ENCODE assay signal across 1 cellular context in genomic region chr20:63434599-63435378, GRCh38.
TF ChIP-seq lines count a peak whose summit lies in the region.

No MANE protein-coding gene starts in this region.

TF ChIP-seq in HEK293, 187 proteins besides CTCF, POLR2A, EP300 and RAD21 (continued from another document and continues in another):
- TF ChIP-seq ZNF580 (tag by site-specific recombination; IDR thresholded peaks at IDR 0.05) (0 out of 2 replicates have a peak, but pooled peaks have one; percentile 19), SP7 (tag by site-specific recombination; IDR thresholded peaks at IDR 0.05) (peak; percentile 48; the same call in 1 of the 2 replicates), ZNF202 (tag by site-specific recombination; IDR thresholded peaks at IDR 0.05; ENCODE audit: borderline replicate concordance) (no peak), ZNF561 (tag by site-specific recombination; IDR thresholded peaks at IDR 0.05; ENCODE audit: borderline replicate concordance) (no peak), ZNF280C (tag by site-specific recombination; IDR thresholded peaks at IDR 0.05) (no peak), ZNF155 (tag by site-specific recombination; IDR thresholded peaks at IDR 0.05) (no peak), ZNF274 (IDR thresholded peaks at IDR 0.05; ENCODE audit: low read length) (no peak), ZNF274 (tag by site-specific recombination; IDR thresholded peaks at IDR 0.05; ENCODE audit: borderline replicate concordance) (no peak), MYNN (tag by site-specific recombination; IDR thresholded peaks at IDR 0.05; ENCODE audit: borderline replicate concordance) (no peak), ZNF623 (tag by site-specific recombination; IDR thresholded peaks at IDR 0.05) (no peak), ZNF560 (tag by site-specific recombination; IDR thresholded peaks at IDR 0.05; ENCODE audit: borderline replicate concordance) (no peak), ZNF843 (tag by site-specific recombination; IDR thresholded peaks at IDR 0.05) (no peak), ZNF654 (tag by site-specific recombination; IDR thresholded peaks at IDR 0.05; ENCODE audit: low read depth) (peak; percentile 30), INSM2 (tag by site-specific recombination; IDR thresholded peaks at IDR 0.05) (peak; percentile 74; the same call in 1 of the 2 replicates), ZBTB26 (tag by site-specific recombination; optimal IDR thresholded peaks at IDR 0.05) (no peak), ZNF701 (tag by site-specific recombination; IDR thresholded peaks at IDR 0.05) (no peak), ZNF626 (tag by site-specific recombination; IDR thresholded peaks at IDR 0.05) (no peak), ZNF266 (tag by site-specific recombination; IDR thresholded peaks at IDR 0.05; ENCODE audit: low read depth) (no peak), ZSCAN5A (tag by site-specific recombination; IDR thresholded peaks at IDR 0.05) (no peak), ZNF488 (tag by site-specific recombination; IDR thresholded peaks at IDR 0.05) (no peak), ZNF645 (tag by site-specific recombination; IDR thresholded peaks at IDR 0.05) (no peak), ZBTB8A (tag by site-specific recombination; IDR thresholded peaks at IDR 0.05) (0 out of 2 replicates have a peak, but pooled peaks have one; percentile 14), AEBP2 (tag by site-specific recombination; IDR thresholded peaks at IDR 0.05; ENCODE audit: borderline replicate concordance) (no peak), ZNF473 (tag by site-specific recombination; IDR thresholded peaks at IDR 0.05) (no peak), OVOL3 (tag by site-specific recombination; IDR thresholded peaks at IDR 0.05) (no peak), ZXDB (tag by site-specific recombination; IDR thresholded peaks at IDR 0.05) (0 out of 2 replicates have a peak, but pooled peaks have one; percentile 26), SCRT2 (tag by site-specific recombination; IDR thresholded peaks at IDR 0.05) (peak; percentile 61; the same call in 1 of the 2 replicates), HOXD13 (CRISPR knock-in tag; IDR thresholded peaks at IDR 0.05; ENCODE audit: borderline replicate concordance) (no peak), ZNF2 (tag by site-specific recombination; IDR thresholded peaks at IDR 0.05) (peak; percentile 86), ZFHX2 (tag by site-specific recombination; conservative IDR thresholded peaks at IDR 0.05) (no peak), ZBTB21 (tag by site-specific recombination; IDR thresholded peaks at IDR 0.05) (no peak), KLF17 (tag by site-specific recombination; IDR thresholded peaks at IDR 0.05) (0 out of 2 replicates have a peak, but pooled peaks have one; percentile 36), KLF7 (tag by site-specific recombination; IDR thresholded peaks at IDR 0.05; ENCODE audit: borderline replicate concordance) (no peak), MZF1 (tag by site-specific recombination; IDR thresholded peaks at IDR 0.05; ENCODE audit: borderline replicate concordance) (no peak), PATZ1 (tag by site-specific recombination; IDR thresholded peaks at IDR 0.05) (no peak; the same call in 1 of the 2 replicates), ZEB2 (tag by site-specific recombination; IDR thresholded peaks at IDR 0.05) (peak; percentile 75; the same call in 1 of the 2 replicates), ZNF660 (tag by site-specific recombination; IDR thresholded peaks at IDR 0.05) (no peak), ZNF629 (tag by site-specific recombination; IDR thresholded peaks at IDR 0.05) (peak; percentile 45; the same call in 1 of the 2 replicates), BCL6B (tag by site-specific recombination; IDR thresholded peaks at IDR 0.05) (peak; percentile 93), ZBTB10 (tag by site-specific recombination; IDR thresholded peaks at IDR 0.05) (no peak), ZSCAN18 (tag by site-specific recombination; IDR thresholded peaks at IDR 0.05) (no peak)
